20 cellular contexts compared by ENCODE assay signal in the genomic region with DNA sequence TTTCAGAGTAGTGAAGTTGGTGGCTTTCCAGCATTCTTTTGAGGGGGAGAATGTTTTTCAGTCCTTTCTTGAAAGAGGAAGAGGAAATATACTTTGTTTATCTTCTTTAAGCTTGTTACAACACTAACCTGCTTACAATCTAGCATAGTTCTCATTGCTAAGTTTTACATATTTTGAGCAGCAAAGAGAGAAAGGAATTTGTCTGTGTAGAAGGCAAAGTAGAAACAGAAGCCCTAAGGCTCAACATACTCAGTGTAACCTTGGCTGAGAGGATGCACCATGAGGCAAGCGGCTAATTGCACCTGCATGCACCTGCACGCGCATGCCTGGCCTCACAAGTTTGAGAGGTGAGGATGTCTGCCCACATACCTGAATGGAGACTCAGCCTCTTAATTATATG. TPM values are rescaled to one million over a fixed set of nuclear protein-coding genes. Genes with fewer than 3 reads are reported as not detected.
DNase-seq lines count a peak whose midpoint lies in the region; ATAC-seq, FAIRE-seq and TF ChIP-seq lines count a peak whose summit lies in the region.
"Had no signal": no experiment of that assay in that cellular context is flagged by ENCODE, and none has a peak within 500 bp of the region (broad histone marks: within the 10 kb centered on the region; RNA-seq: fewer than 3 reads in every experiment).

No MANE protein-coding gene starts in this region.

- peaks cover 0 to 71% (median 20%) of the 10 kb centered on the region in 4 donors for H3K4me1 ChIP-seq in tibial artery

- H3K27ac ChIP-seq in tibial artery, result peak overlapping the region; percentile 82 to 88
- H3K27ac ChIP-seq: GM23248, neural progenitor cell, SJCRH30 had no signal

- TF ChIP-seq CTCF in bronchial epithelial cell (IDR thresholded peaks at IDR 0.05; ENCODE audit: insufficient read depth, low read length, severe bottlenecking) (no peak), tibial artery (IDR thresholded peaks at IDR 0.05) (no peak)

- intact Hi-C loops in activated naive CD4-positive, alpha-beta T cell treated with anti-CD3 and anti-CD28 coated beads for 36 hours (cut with micrococcal nuclease), result loop anchor here (5.0 to 10.0 kb wide), 5 partner anchors 129 to 1509 kb away; a partner anchor contains a TSS
- intact Hi-C loops in tibial artery (cut with DNase I; ENCODE audit: low total_unique reads), result loop anchor here (10.0 kb wide), 1 partner anchor 81 kb away; no protein-coding TSS in a partner anchor

- DNase-seq in activated naive CD4-positive, alpha-beta T cell treated with anti-CD3 and anti-CD28 coated beads for 36 hours, result no peak
- DNase-seq in activated naive CD4-positive, alpha-beta T cell treated with anti-CD3 and anti-CD28 coated beads, Interleukin-2, amount 50 U/mL, for 16 hours, result no peak
- DNase-seq in NCI-H146 (lab: John Stamatoyannopoulos, UW) (peak; percentile 83), bronchial epithelial cell (ENCODE audit: low read depth) (peak; percentile 64), tibial artery (no peak), iPS-NIHi7 (ENCODE audit: extremely low spot score) (no peak)
- DNase-seq: activated CD8-positive, alpha-beta memory T cell treated with anti-CD3 and anti-CD28 coated beads, Interleukin-2, amount 50 U/mL, for 4 hours; BE2C; GM23248; NCI-H187 treated with DMSO at 0.1 percent for 48 hours; SJCRH30; stimulated activated CD4-positive, alpha-beta T cell treated with anti-CD3 and anti-CD28 coated beads, Interleukin-4, amount 100 ng/mL, for 4 hours had no signal

- H3K27me3 Mint-ChIP-seq in activated naive CD4-positive, alpha-beta T cell treated with anti-CD3 and anti-CD28 coated beads for 36 hours (ENCODE audit: low read depth), result peaks cover 6% of the 10 kb centered on the region
- H3K27me3 Mint-ChIP-seq: dendritic cell treated with granulocyte-macrophage colony-stimulating factor and Interleukin-4, amounts not matched to agents 40 ng/mL and 50 ng/mL, for 4 days had no signal

- no peak overlapping the region for H3K27ac Mint-ChIP-seq in activated naive CD4-positive, alpha-beta T cell treated with anti-CD3 and anti-CD28 coated beads for 36 hours
- H3K27ac Mint-ChIP-seq: neural progenitor cell; stimulated activated effector memory CD8-positive, alpha-beta T cell treated with anti-CD3 and anti-CD28 coated beads, Interleukin-12 subunit alpha, Interleukin-12 subunit beta, amount 100 ng/mL, for 72 hours had no signal

- peaks cover 1% of the 10 kb centered on the region for H3K27me3 ChIP-seq in bronchial epithelial cell (ENCODE audit: control insufficient read depth, insufficient read depth, low read length)
- no peaks in the 10 kb centered on the region for H3K27me3 ChIP-seq in tibial artery
- H3K27me3 ChIP-seq: BE2C, neural progenitor cell, SJCRH30 had no signal

- peaks cover 4% of the 10 kb centered on the region for H3K36me3 Mint-ChIP-seq in activated naive CD4-positive, alpha-beta T cell treated with anti-CD3 and anti-CD28 coated beads for 36 hours (ENCODE audit: low read depth)
- H3K36me3 Mint-ChIP-seq: neural progenitor cell; stimulated activated effector memory CD8-positive, alpha-beta T cell treated with anti-CD3 and anti-CD28 coated beads, Interleukin-12 subunit alpha, Interleukin-12 subunit beta, amount 100 ng/mL, for 72 hours had no signal

- no peak for FAIRE-seq in bronchial epithelial cell (lab: Jason Lieb, UNC)
- FAIRE-seq: GM19239, urothelium cell line had no signal

- ATAC-seq in GM21528 (IDR thresholded peaks at IDR 0.05; ENCODE audit: low FRiP score, unreplicated experiment) (no peak), GM18873 (IDR thresholded peaks at IDR 0.05; ENCODE audit: low FRiP score, unreplicated experiment) (no peak)
- ATAC-seq: sciatic nerve; stimulated activated effector memory CD8-positive, alpha-beta T cell treated with anti-CD3 and anti-CD28 coated beads, Interleukin-12 subunit alpha, Interleukin-12 subunit beta, amount 100 ng/mL, for 72 hours had no signal

- H3K9me3 ChIP-seq in tibial artery, result no peaks in the 10 kb centered on the region
- H3K9me3 ChIP-seq: BE2C, SJCRH30 had no signal

- CTCF ChIA-PET in activated naive CD4-positive, alpha-beta T cell treated with anti-CD3 and anti-CD28 coated beads for 36 hours (lab: Charles Lee), result interaction anchor here (1.1 to 1.3 kb wide), 3 partner anchors 9 to 234 kb away, joined by 3 to 4 read pairs (median 3); no protein-coding TSS in a partner anchor

- peak overlapping the region; percentile 1 for H3K4me3 Mint-ChIP-seq in activated naive CD4-positive, alpha-beta T cell treated with anti-CD3 and anti-CD28 coated beads for 36 hours
- H3K4me3 Mint-ChIP-seq: dendritic cell treated with granulocyte-macrophage colony-stimulating factor and Interleukin-4, amounts not matched to agents 40 ng/mL and 50 ng/mL, for 4 days; neural progenitor cell; stimulated activated effector memory CD8-positive, alpha-beta T cell treated with anti-CD3 and anti-CD28 coated beads, Interleukin-12 subunit alpha, Interleukin-12 subunit beta, amount 100 ng/mL, for 72 hours had no signal

- H3K4me3 ChIP-seq in bronchial epithelial cell (ENCODE audit: low read depth, low read length), result no peak overlapping the region
- H3K4me3 ChIP-seq in tibial artery, result peak overlapping the region; percentile 83 to 84
- H3K4me3 ChIP-seq: GM23248, neural progenitor cell, SJCRH30 had no signal

- H3K9me3 Mint-ChIP-seq in activated naive CD4-positive, alpha-beta T cell treated with anti-CD3 and anti-CD28 coated beads for 36 hours, result no peaks in the 10 kb centered on the region
- H3K9me3 Mint-ChIP-seq: dendritic cell treated with granulocyte-macrophage colony-stimulating factor and Interleukin-4, amounts not matched to agents 40 ng/mL and 50 ng/mL, for 4 days; neural progenitor cell; stimulated activated effector memory CD8-positive, alpha-beta T cell treated with anti-CD3 and anti-CD28 coated beads, Interleukin-12 subunit alpha, Interleukin-12 subunit beta, amount 100 ng/mL, for 72 hours had no signal

- peaks cover 64% of the 10 kb centered on the region for H3K4me1 Mint-ChIP-seq in activated naive CD4-positive, alpha-beta T cell treated with anti-CD3 and anti-CD28 coated beads for 36 hours (ENCODE audit: low read depth)

- H3K36me3 ChIP-seq in bronchial epithelial cell (ENCODE audit: control insufficient read depth, insufficient read depth, low read length) (no peaks in the 10 kb centered on the region), tibial artery (no peaks in the 10 kb centered on the region)
- H3K36me3 ChIP-seq: BE2C, neural progenitor cell, SJCRH30 had no signal

RNA-seq across cellular contexts. Expression of a gene that starts 2.2 kb away (rescaled TPM):
- 1 to 10 TPM; 7.3 to 7.8 TPM for total RNA-seq in activated naive CD4-positive, alpha-beta T cell treated with anti-CD3 and anti-CD28 coated beads for 36 hours
- 0.79 and 5.8 TPM in 2 replicates for total RNA-seq in bronchial epithelial cell

Comparison
In these comparisons a context has a peak if more than half of its experiments do, and no peak if none do; other contexts are left out.
1. DNase-seq: peak in NCI-H146 (single experiment) and bronchial epithelial cell (single experiment); none in activated naive CD4-positive, alpha-beta T cell treated with anti-CD3 and anti-CD28 coated beads for 36 hours (single experiment), activated naive CD4-positive, alpha-beta T cell treated with anti-CD3 and anti-CD28 coated beads, Interleukin-2, amount 50 U/mL, for 16 hours (single experiment), tibial artery (0 of 2) and iPS-NIHi7 (single experiment).